Comparison of ENCODE assay signal across 9 cellular contexts in genomic region chr15:48332642-48333034, GRCh38. TPM values are rescaled to one million over a fixed set of nuclear protein-coding genes. Genes with fewer than 3 reads are reported as not detected.
A peak's percentile ranks its signal among the peaks of the same experiment; 100 is the strongest.
DNase-seq lines count a peak whose midpoint lies in the region; ATAC-seq, FAIRE-seq and TF ChIP-seq lines count a peak whose summit lies in the region.
"Had no signal": no experiment of that assay in that cellular context is flagged by ENCODE, and none has a peak within 500 bp of the region (broad histone marks: within the 10 kb centered on the region; RNA-seq: fewer than 3 reads in every experiment).

No MANE protein-coding gene starts in this region.

- H3K27me3 ChIP-seq in H1 (replicated peaks in 1 of 4; ENCODE audit: control insufficient read depth in 3 of 4, extremely low read depth in 1 of 4, insufficient read depth in 3 of 4, low read length in 3 of 4) (no peaks in the 10 kb centered on the region), gastrocnemius medialis (no peaks in the 10 kb centered on the region)

- TF ChIP-seq CTCF in H1 (IDR thresholded peaks at IDR 0.05; ENCODE audit: control extremely low read depth in 1 of 3, insufficient read depth in 1 of 3, low read depth in 1 of 3, low read length in 3 of 3) (no peak), gastrocnemius medialis (IDR thresholded peaks at IDR 0.05 in 4 of 5, conservative IDR thresholded peaks at IDR 0.05 in 1 of 5) (no peak)

- DNase-seq in GM12892 (ENCODE audit: insufficient read length) (no peak), H1 (ENCODE audit: low read depth in 1 of 2, low spot score in 2 of 2) (no peak), gastrocnemius medialis (no peak), ecto neural progenitor cell (ENCODE audit: low spot score) (no peak), cerebellum (ENCODE audit: low spot score) (no peak), amniotic stem cell (lab: John Stamatoyannopoulos, UW) (no peak)

- H2BK5ac ChIP-seq in H1 (ENCODE audit: low read depth, low read length) = no peak overlapping the region

- H3K27ac ChIP-seq in H1 (ENCODE audit: low read depth, low read length) (no peak overlapping the region), gastrocnemius medialis (no peak overlapping the region)

- H2BK15ac ChIP-seq in H1 (ENCODE audit: low read length) = no peak overlapping the region

- H4K91ac ChIP-seq in H1 (replicated peaks; ENCODE audit: insufficient read length, low read length) = no peak overlapping the region

- WGBS in H1 (ENCODE audit: extremely low coverage in 1 of 2, insufficient coverage in 1 of 2, insufficient read length in 1 of 2, insufficient replicate concordance in 2 of 2, low coverage in 1 of 2, low lambda C conversion rate in 2 of 2, missing lambda C conversion rate in 1 of 2), 2 experiments = 7% methylated on average over 9 of the region's 9 CpGs; no CpG with 5 or more reads in 1 of the 2 experiments

- H2AFZ ChIP-seq in H1 (ENCODE audit: low read length) = no peak overlapping the region

- POLR2A ChIA-PET in H1 (lab: Charles Lee; ENCODE audit: partially characterized antibody) = interaction anchor here (1.0 to 3.0 kb wide), 7 partner anchors 9 to 155 kb away, joined by 3 to 15 read pairs (median 5); partner anchors contain the start of gene MYEF2

- H4K8ac ChIP-seq in H1 (ENCODE audit: extremely low read depth, insufficient read depth, low read length) = no peak overlapping the region

- H3K4ac ChIP-seq in H1 (replicated peaks; ENCODE audit: insufficient read length, low read depth, low read length) = no peak overlapping the region

- no peak overlapping the region for H4K5ac ChIP-seq in H1 (ENCODE audit: insufficient read length, low read depth, low read length)

- H3K36me3 ChIP-seq in H1 (ENCODE audit: control insufficient read depth in 2 of 4, insufficient read depth in 4 of 4, low read length in 3 of 4) = peaks cover 0 to 35% (median 19%) of the 10 kb centered on the region in 4 experiments; a peak in 6 of 8 replicates
- peaks cover 0 to 31% of the 10 kb centered on the region in 2 donors for H3K36me3 ChIP-seq in gastrocnemius medialis

- no peak for TF ChIP-seq EP300 in H1 (IDR thresholded peaks at IDR 0.05; ENCODE audit: borderline replicate concordance in 1 of 2, low read depth in 2 of 2, low read length in 2 of 2)

- H3K4me2 ChIP-seq in H1 (ENCODE audit: insufficient read depth in 1 of 2, low read depth in 2 of 2, low read length in 2 of 2) = peak overlapping the region; percentile 61 to 81

- H2BK20ac ChIP-seq in H1 (ENCODE audit: low read length) = no peak overlapping the region

- TF ChIP-seq RAD21 in H1 (IDR thresholded peaks at IDR 0.05 in 1 of 2, conservative IDR thresholded peaks at IDR 0.05 in 1 of 2; ENCODE audit: low read depth in 2 of 2, low read length in 2 of 2) = no peak

- CTCF ChIA-PET in H1 (lab: Charles Lee; ENCODE audit: partially characterized antibody) = interaction anchor here (0.6 to 6.6 kb wide), 8 partner anchors 16 to 1383 kb away, joined by 3 to 59 read pairs (median 4); no protein-coding TSS in a partner anchor

- H4K20me1 ChIP-seq in H1 (replicated peaks in 1 of 2; ENCODE audit: control insufficient read depth in 1 of 2, insufficient read depth in 2 of 2, low read length in 2 of 2) = peaks cover 3 to 4% of the 10 kb centered on the region in 2 experiments

- in situ Hi-C loops in gastrocnemius medialis (cut with MboI; ENCODE audit: low sequenced_read_pairs in 4 of 4) = no loop called here

- no peak overlapping the region for H3K23ac ChIP-seq in H1 (ENCODE audit: insufficient read length)

- no peak overlapping the region for H3K14ac ChIP-seq in H1 (ENCODE audit: insufficient read length)

- peaks cover 3 to 9% (median 4%) of the 10 kb centered on the region in 4 experiments; a peak in 5 of 7 replicates for H3K4me1 ChIP-seq in H1 (replicated peaks in 1 of 4; ENCODE audit: control insufficient read depth in 3 of 4, insufficient read depth in 4 of 4, low read length in 3 of 4)
- H3K4me1 ChIP-seq in gastrocnemius medialis = peaks cover 16 to 17% of the 10 kb centered on the region in 2 donors

- H3K18ac ChIP-seq in H1 (ENCODE audit: extremely low read depth, low read length) = 0 out of 2 replicates have a peak overlapping the region, but pooled peaks have one; percentile 43

- H2BK120ac ChIP-seq in H1 (replicated peaks; ENCODE audit: low read depth, low read length) = no peak overlapping the region

- FAIRE-seq in GM12892 (lab: Jason Lieb, UNC) = peak; percentile 61
- FAIRE-seq in H1 (lab: Jason Lieb, UNC) = no peak
- FAIRE-seq: frontal cortex had no signal

- peaks cover 0 to 74% of the 10 kb centered on the region in 2 experiments for H3K79me2 ChIP-seq in H1 (ENCODE audit: control insufficient read depth in 1 of 2, insufficient read depth in 2 of 2, low read length in 2 of 2)

- intact Hi-C loops in gastrocnemius medialis (cut with DNase I; ENCODE audit: low total_unique reads) = loop anchor here (5.0 to 10.0 kb wide), 2 partner anchors 618 to 825 kb away; partner anchors contain the start of genes COPS2 and SEMA6D

- ATAC-seq in gastrocnemius medialis (no peak), GM21619 (IDR thresholded peaks at IDR 0.05; ENCODE audit: unreplicated experiment) (no peak)

- H3K23me2 ChIP-seq in H1 (ENCODE audit: low read depth, low read length) = peaks cover 2% of the 10 kb centered on the region; the same call in 1 of the 2 replicates

- no peak overlapping the region for H2AK5ac ChIP-seq in H1 (ENCODE audit: low read depth, low read length)

- no peaks in the 10 kb centered on the region; the same call in 1 of the 2 replicates for H3K79me1 ChIP-seq in H1 (ENCODE audit: low read depth, low read length)

- TF ChIP-seq POLR2A in GM12892 (IDR thresholded peaks at IDR 0.05; ENCODE audit: low read depth, low read length) (no peak), H1 (IDR thresholded peaks at IDR 0.05; ENCODE audit: control extremely low read depth in 1 of 2, low read depth in 2 of 2, low read length in 2 of 2) (no peak), gastrocnemius medialis (IDR thresholded peaks at IDR 0.05) (no peak)

- H2BK12ac ChIP-seq in H1 (ENCODE audit: low read depth, low read length) = no peak overlapping the region; the same call in 1 of the 2 replicates

- H3K4me3 ChIP-seq in H1 (ENCODE audit: extremely low read depth in 1 of 4, insufficient read depth in 2 of 4, low read depth in 3 of 4, low read length in 4 of 4) (peak overlapping the region; percentile 88 to 99 (median 91)), gastrocnemius medialis (peak overlapping the region in 3 of 4 donors; percentile 83 to 94 (median 88))

- peak overlapping the region; percentile 82 to 94 (median 91) for H3K9ac ChIP-seq in H1 (replicated peaks in 1 of 4; ENCODE audit: extremely low read depth in 1 of 4, low read depth in 3 of 4, low read length in 3 of 4)

- no peaks in the 10 kb centered on the region for H3K9me3 ChIP-seq in H1 (ENCODE audit: insufficient read depth in 2 of 2, low read depth in 1 of 2, low read length in 1 of 2)
- no peaks in the 10 kb centered on the region for H3K9me3 ChIP-seq in gastrocnemius medialis

- H3K56ac ChIP-seq in H1 (replicated peaks; ENCODE audit: insufficient read length, low read depth, low read length) = peak overlapping the region; percentile 43

TF ChIP-seq in PFSK-1, 5 proteins besides CTCF, POLR2A, EP300 and RAD21 (continues in another document):
- TF ChIP-seq TAF1 (IDR thresholded peaks at IDR 0.05; ENCODE audit: borderline replicate concordance, insufficient read depth, low read length) (peak; percentile 33; the same call in 1 of the 2 replicates), SIN3A (IDR thresholded peaks at IDR 0.05; ENCODE audit: borderline replicate concordance, insufficient read depth, low read length) (no peak)

TF ChIP-seq in H1, 55 proteins besides CTCF, POLR2A, EP300 and RAD21:
- TF ChIP-seq PHF8 (conservative IDR thresholded peaks at IDR 0.05; ENCODE audit: low read depth, low read length) (no peak), SIN3A (conservative IDR thresholded peaks at IDR 0.05 in 1 of 2, IDR thresholded peaks at IDR 0.05 in 1 of 2; ENCODE audit: low read depth in 1 of 2, low read length in 2 of 2) (0 out of 4 replicates have a peak, but pooled peaks of 1 of the 2 experiments have one; percentile 13)

RNA-seq across cellular contexts. Expression of gene DUT, which starts 1.4 kb away (rescaled TPM):
- polyA plus RNA-seq in GM12892 (2012; ENCODE audit: missing spikeins) = 155 TPM
- 95.1 TPM for polyA plus RNA-seq in PFSK-1 (2012; ENCODE audit: insufficient read length, low read depth)
- 246 and 259 TPM in 2 replicates for total RNA-seq in H1 (2021; fragmentation: NEBNext Ultra II Directional; extraction: Animal tissue kit (Norgen Biotek cat#: 25700))
- 71.4 and 71.5 TPM in 2 replicates for polyA plus RNA-seq in H1 (2011; rRNA removed)
- 89.6 TPM for polyA plus RNA-seq in H1 (2011; cell fraction: cytosol; rRNA removed)
- polyA plus RNA-seq in H1 (2011; cell fraction: nucleus; rRNA removed) = 89.8 TPM
- polyA plus RNA-seq in H1 (2012, experiment 1 of 2) = 156 to 208 TPM (median 166 TPM) in 4 replicates
- polyA plus RNA-seq in H1 (2012, experiment 2 of 2) = 110 TPM
- 256 TPM for polyA plus RNA-seq in H1 (2013, experiment 1 of 2)
- polyA plus RNA-seq in H1 (2013, experiment 2 of 2) = 255 TPM
- 7.7 and 11.8 TPM in 2 replicates for polyA minus RNA-seq in H1 (2011; rRNA and poly(A)+ RNA removed)
- 51.4 TPM for polyA minus RNA-seq in H1 (2011; cell fraction: cytosol; rRNA and poly(A)+ RNA removed)
- 26.7 TPM for polyA minus RNA-seq in H1 (2011; cell fraction: nucleus; rRNA and poly(A)+ RNA removed)
- total RNA-seq in gastrocnemius medialis = 10 to 100 TPM; 40.0 to 73.0 (median 45.0) TPM
- 51.0 TPM for total RNA-seq in cerebellum
